1 cellular context compared by ENCODE assay signal in the genomic region with DNA sequence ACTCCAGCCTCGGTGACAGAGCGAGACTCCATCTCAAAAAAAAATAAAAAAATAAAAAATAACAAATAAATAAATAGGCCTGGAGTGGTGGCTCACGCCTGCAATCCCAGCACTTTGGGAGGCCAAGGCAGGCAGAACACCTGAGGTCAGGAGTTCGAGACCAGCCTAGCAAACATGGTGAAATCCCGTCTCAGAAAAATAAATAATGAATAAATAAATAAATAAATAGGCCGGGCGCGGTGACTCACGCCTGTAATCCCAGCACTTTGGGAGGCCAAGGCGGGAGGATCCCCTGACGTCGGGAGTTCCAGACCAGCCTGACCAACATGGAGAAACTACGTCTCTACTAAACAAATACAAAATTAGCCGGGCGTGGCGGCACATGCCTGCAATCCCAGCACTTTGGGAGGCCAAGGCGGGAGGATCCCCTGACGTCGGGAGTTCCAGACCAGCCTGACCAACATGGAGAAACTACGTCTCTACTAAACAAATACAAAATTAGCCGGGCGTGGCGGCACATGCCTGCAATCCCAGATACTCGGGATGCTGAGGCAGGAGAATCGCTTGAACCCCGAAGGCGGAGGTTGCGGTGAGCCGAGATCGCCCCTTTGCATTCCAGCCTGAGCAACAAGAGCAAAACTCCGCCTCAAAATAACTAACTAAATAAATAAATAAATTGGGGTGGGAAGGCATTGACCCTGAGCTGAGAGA.
TF ChIP-seq lines count a peak whose summit lies in the region.

No MANE protein-coding gene starts in this region.

TF ChIP-seq in HepG2, 621 proteins besides CTCF, POLR2A, EP300 and RAD21:
- 0 out of 2 replicates have a peak, but pooled peaks have one; percentile 9 for TF ChIP-seq ZNF605 (CRISPR knock-in tag; IDR thresholded peaks at IDR 0.05)
- 0 out of 2 replicates have a peak, but pooled peaks have one; percentile 0 for TF ChIP-seq ZMAT3 (CRISPR knock-in tag; conservative IDR thresholded peaks at IDR 0.05)
- 0 out of 2 replicates have a peak, but pooled peaks have one; percentile 4 for TF ChIP-seq NR0B2 (CRISPR knock-in tag; IDR thresholded peaks at IDR 0.05)
- 0 out of 2 replicates have a peak, but pooled peaks have one; percentile 10 for TF ChIP-seq BRCA1 (CRISPR knock-in tag; IDR thresholded peaks at IDR 0.05)
- 0 out of 2 replicates have a peak, but pooled peaks have one; percentile 5 for TF ChIP-seq ZFP1 (CRISPR knock-in tag; IDR thresholded peaks at IDR 0.05)
- TF ChIP-seq THAP7 (CRISPR knock-in tag; IDR thresholded peaks at IDR 0.05) = 0 out of 2 replicates have a peak, but pooled peaks have one; percentile 3
- peak; percentile 13; the same call in 1 of the 2 replicates for TF ChIP-seq ZNF543 (CRISPR knock-in tag; IDR thresholded peaks at IDR 0.05)
